In genomic region chr12:22032732-22033131, GRCh38 we compare ENCODE assay signal across 38 cellular contexts.
"Had no signal": no experiment of that assay in that cellular context is flagged by ENCODE, and none has a peak within 500 bp of the region (broad histone marks: within the 10 kb centered on the region; RNA-seq: fewer than 3 reads in every experiment).

No MANE protein-coding gene starts in this region.

- H3K9me3 ChIP-seq: adrenal gland, ascending aorta, body of pancreas, breast epithelium, colonic mucosa had no signal

- H3K27me3 Mint-ChIP-seq: activated naive CD4-positive, alpha-beta T cell treated with anti-CD3 and anti-CD28 coated beads, Interleukin-2, amount 10 ng/mL, durations not matched to agents 7 days and 5 days; activated naive CD4-positive, alpha-beta T cell treated with anti-CD3 and anti-CD28 coated beads, Interleukin-2, amount 50 U/mL, for 24 hours; activated naive CD8-positive, alpha-beta T cell; activated naive CD8-positive, alpha-beta T cell treated with anti-CD3 and anti-CD28 coated beads, Interleukin-2, amount 10 ng/mL, durations not matched to agents 7 days and 5 days; activated naive CD8-positive, alpha-beta T cell treated with anti-CD3 and anti-CD28 coated beads, Interleukin-2, amount 50 U/mL, for 24 hours; activated T-helper 17 cell treated with anti-CD3 and anti-CD28 coated beads, Interleukin-2, amount 50 U/mL, for 72 hours; brain; central memory CD8-positive, alpha-beta T cell had no signal

- H3K27ac Mint-ChIP-seq: activated naive CD4-positive, alpha-beta T cell treated with anti-CD3 and anti-CD28 coated beads for 36 hours; activated naive CD4-positive, alpha-beta T cell treated with anti-CD3 and anti-CD28 coated beads, Interleukin-2, amount 10 ng/mL, durations not matched to agents 7 days and 5 days; activated naive CD4-positive, alpha-beta T cell treated with anti-CD3 and anti-CD28 coated beads, Interleukin-2, amount 50 U/mL, for 24 hours; activated naive CD4-positive, alpha-beta T cell treated with anti-CD3 and anti-CD28 coated beads, Interleukin-2, amount 50 U/mL, for 72 hours; activated naive CD8-positive, alpha-beta T cell; activated naive CD8-positive, alpha-beta T cell treated with anti-CD3 and anti-CD28 coated beads for 36 hours; activated naive CD8-positive, alpha-beta T cell treated with anti-CD3 and anti-CD28 coated beads, Interleukin-2, amount 10 ng/mL, durations not matched to agents 7 days and 5 days; activated naive CD8-positive, alpha-beta T cell treated with anti-CD3 and anti-CD28 coated beads, Interleukin-2, amount 50 U/mL, for 24 hours; activated T-cell treated with anti-CD3 and anti-CD28 coated beads, Interleukin-2, amount 50 U/mL, for 72 hours; activated T-helper 1 cell treated with anti-CD3 and anti-CD28 coated beads, Interleukin-12 subunit alpha, Interleukin-12 subunit beta, Interleukin-2, Interleukin-4 antibody, amounts not matched to agents 30 ng/mL and 10 ng/mL and 1 ng/mL, durations not matched to agents 14 hours and 24 hours and 36 hours; activated T-helper 17 cell treated with anti-CD3 and anti-CD28 coated beads, Interleukin-2, amount 50 U/mL, for 72 hours; activated T-helper 2 cell treated with anti-CD3 and anti-CD28 coated beads, Interferon-gamma antibody, Interleukin-2, Interleukin-4, amounts not matched to agents 10 μg/mL and 5 μg/mL and 100 μg/mL, durations not matched to agents 14 hours and 24 hours and 36 hours; brain had no signal

- FAIRE-seq: astrocyte, bronchial epithelial cell had no signal

- H3K27ac ChIP-seq: adrenal gland, ascending aorta, body of pancreas, brain microvascular endothelial cell, breast epithelium, cardiac muscle cell, colonic mucosa had no signal

- H3K4me1 Mint-ChIP-seq: activated naive CD4-positive, alpha-beta T cell treated with anti-CD3 and anti-CD28 coated beads, Interleukin-2, amount 10 ng/mL, durations not matched to agents 7 days and 5 days; activated naive CD8-positive, alpha-beta T cell treated with anti-CD3 and anti-CD28 coated beads, Interleukin-2, amount 10 ng/mL, durations not matched to agents 7 days and 5 days; activated T-helper 17 cell treated with anti-CD3 and anti-CD28 coated beads, Interleukin-2, amount 50 U/mL, for 72 hours; central memory CD8-positive, alpha-beta T cell had no signal

- H3K36me3 Mint-ChIP-seq: activated naive CD4-positive, alpha-beta T cell treated with anti-CD3 and anti-CD28 coated beads, Interleukin-2, amount 10 ng/mL, durations not matched to agents 7 days and 5 days; activated naive CD4-positive, alpha-beta T cell treated with anti-CD3 and anti-CD28 coated beads, Interleukin-2, amount 50 U/mL, for 24 hours; activated naive CD4-positive, alpha-beta T cell treated with anti-CD3 and anti-CD28 coated beads, Interleukin-2, amount 50 U/mL, for 72 hours; activated naive CD8-positive, alpha-beta T cell; activated naive CD8-positive, alpha-beta T cell treated with anti-CD3 and anti-CD28 coated beads, Interleukin-2, amount 10 ng/mL, durations not matched to agents 7 days and 5 days; brain had no signal

- H3K27me3 ChIP-seq: adrenal gland, ascending aorta, body of pancreas, brain microvascular endothelial cell, breast epithelium, cardiac muscle cell, colonic mucosa had no signal

- ATAC-seq: activated naive CD4-positive, alpha-beta T cell treated with anti-CD3 and anti-CD28 coated beads, Interleukin-2, amount 50 U/mL, for 72 hours; activated naive CD8-positive, alpha-beta T cell treated with anti-CD3 and anti-CD28 coated beads, Interleukin-2, amount 50 U/mL, for 24 hours; activated T-cell treated with anti-CD3 and anti-CD28 coated beads, Interleukin-2, amount 50 U/mL, for 72 hours; activated T-helper 17 cell treated with anti-CD3 and anti-CD28 coated beads, Interleukin-2, amount 50 U/mL, for 72 hours; body of pancreas had no signal

- H3K4me1 ChIP-seq: ascending aorta, breast epithelium had no signal

- H3K36me3 ChIP-seq: adrenal gland, ascending aorta, brain microvascular endothelial cell, breast epithelium, cardiac muscle cell, colonic mucosa had no signal

- H3K4me3 ChIP-seq: adrenal gland, ascending aorta, body of pancreas, breast epithelium, cardiac muscle cell, colonic mucosa had no signal

- DNase-seq: activated effector memory CD4-positive, alpha-beta T cell treated with anti-CD3 and anti-CD28 coated beads, Interleukin-2, amount 50 U/mL, for 16 hours; activated effector memory CD4-positive, alpha-beta T cell treated with Interleukin-2 at 50 U/mL for 16 hours; activated gamma-delta T cell; activated gamma-delta T cell treated with Interleukin-2 at 50 U/mL for 16 hours; activated naive CD4-positive, alpha-beta T cell; activated naive CD4-positive, alpha-beta T cell treated with anti-CD3 and anti-CD28 coated beads for 36 hours; activated naive CD4-positive, alpha-beta T cell treated with anti-CD3 and anti-CD28 coated beads, Interleukin-2, amount 10 ng/mL, durations not matched to agents 7 days and 5 days; activated naive CD4-positive, alpha-beta T cell treated with anti-CD3 and anti-CD28 coated beads, Interleukin-2, amount 50 U/mL, for 16 hours; activated naive CD4-positive, alpha-beta T cell treated with Interleukin-2 at 50 U/mL for 16 hours; activated naive CD8-positive, alpha-beta T cell treated with anti-CD3 and anti-CD28 coated beads for 36 hours; activated naive CD8-positive, alpha-beta T cell treated with anti-CD3 and anti-CD28 coated beads, Interleukin-2, amount 10 ng/mL, durations not matched to agents 7 days and 5 days; activated naive CD8-positive, alpha-beta T cell treated with anti-CD3 and anti-CD28 coated beads, Interleukin-2, amount 50 U/mL, for 24 hours; activated T-cell treated with anti-CD3 and anti-CD28 coated beads, Interleukin-2, amount 50 U/mL, for 48 hours; activated T-cell treated with anti-CD3 and anti-CD28 coated beads, Interleukin-2, amount 50 U/mL, for 72 hours; adrenal gland; amniotic stem cell; amygdala; anterior cingulate cortex; aorta; body of pancreas; brain microvascular endothelial cell; caudate nucleus; central memory CD4-positive, alpha-beta T cell; cerebellar nuclear complex; colonic mucosa had no signal

- H3K4me3 Mint-ChIP-seq: activated naive CD4-positive, alpha-beta T cell treated with anti-CD3 and anti-CD28 coated beads for 36 hours; activated naive CD4-positive, alpha-beta T cell treated with anti-CD3 and anti-CD28 coated beads, Interleukin-2, amount 10 ng/mL, durations not matched to agents 7 days and 5 days; activated naive CD4-positive, alpha-beta T cell treated with anti-CD3 and anti-CD28 coated beads, Interleukin-2, amount 50 U/mL, for 24 hours; activated naive CD8-positive, alpha-beta T cell; activated naive CD8-positive, alpha-beta T cell treated with anti-CD3 and anti-CD28 coated beads for 36 hours; activated naive CD8-positive, alpha-beta T cell treated with anti-CD3 and anti-CD28 coated beads, Interleukin-2, amount 10 ng/mL, durations not matched to agents 7 days and 5 days; activated naive CD8-positive, alpha-beta T cell treated with anti-CD3 and anti-CD28 coated beads, Interleukin-2, amount 50 U/mL, for 24 hours; activated T-cell treated with anti-CD3 and anti-CD28 coated beads, Interleukin-2, amount 50 U/mL, for 72 hours; activated T-helper 1 cell treated with anti-CD3 and anti-CD28 coated beads, Interleukin-12 subunit alpha, Interleukin-12 subunit beta, Interleukin-2, Interleukin-4 antibody, amounts not matched to agents 30 ng/mL and 10 ng/mL and 1 ng/mL, durations not matched to agents 14 hours and 24 hours and 36 hours; activated T-helper 17 cell treated with anti-CD3 and anti-CD28 coated beads, Interleukin-2, amount 50 U/mL, for 72 hours; brain; central memory CD8-positive, alpha-beta T cell had no signal

- H3K9me3 Mint-ChIP-seq: activated naive CD4-positive, alpha-beta T cell treated with anti-CD3 and anti-CD28 coated beads for 36 hours; activated naive CD4-positive, alpha-beta T cell treated with anti-CD3 and anti-CD28 coated beads, Interleukin-2, amount 10 ng/mL, durations not matched to agents 7 days and 5 days; activated naive CD4-positive, alpha-beta T cell treated with anti-CD3 and anti-CD28 coated beads, Interleukin-2, amount 50 U/mL, for 24 hours; activated naive CD4-positive, alpha-beta T cell treated with anti-CD3 and anti-CD28 coated beads, Interleukin-2, amount 50 U/mL, for 72 hours; activated naive CD8-positive, alpha-beta T cell treated with anti-CD3 and anti-CD28 coated beads for 36 hours; activated naive CD8-positive, alpha-beta T cell treated with anti-CD3 and anti-CD28 coated beads, Interleukin-2, amount 10 ng/mL, durations not matched to agents 7 days and 5 days; activated naive CD8-positive, alpha-beta T cell treated with anti-CD3 and anti-CD28 coated beads, Interleukin-2, amount 50 U/mL, for 24 hours; activated T-cell treated with anti-CD3 and anti-CD28 coated beads, Interleukin-2, amount 50 U/mL, for 72 hours; activated T-helper 1 cell treated with anti-CD3 and anti-CD28 coated beads, Interleukin-12 subunit alpha, Interleukin-12 subunit beta, Interleukin-2, Interleukin-4 antibody, amounts not matched to agents 30 ng/mL and 10 ng/mL and 1 ng/mL, durations not matched to agents 14 hours and 24 hours and 36 hours; activated T-helper 17 cell treated with anti-CD3 and anti-CD28 coated beads, Interleukin-2, amount 50 U/mL, for 72 hours; activated T-helper 2 cell treated with anti-CD3 and anti-CD28 coated beads, Interferon-gamma antibody, Interleukin-2, Interleukin-4, amounts not matched to agents 10 μg/mL and 5 μg/mL and 100 μg/mL, durations not matched to agents 14 hours and 24 hours and 36 hours; brain; central memory CD8-positive, alpha-beta T cell had no signal
